Comparison of ENCODE assay signal across 7 cellular contexts in the genomic region with DNA sequence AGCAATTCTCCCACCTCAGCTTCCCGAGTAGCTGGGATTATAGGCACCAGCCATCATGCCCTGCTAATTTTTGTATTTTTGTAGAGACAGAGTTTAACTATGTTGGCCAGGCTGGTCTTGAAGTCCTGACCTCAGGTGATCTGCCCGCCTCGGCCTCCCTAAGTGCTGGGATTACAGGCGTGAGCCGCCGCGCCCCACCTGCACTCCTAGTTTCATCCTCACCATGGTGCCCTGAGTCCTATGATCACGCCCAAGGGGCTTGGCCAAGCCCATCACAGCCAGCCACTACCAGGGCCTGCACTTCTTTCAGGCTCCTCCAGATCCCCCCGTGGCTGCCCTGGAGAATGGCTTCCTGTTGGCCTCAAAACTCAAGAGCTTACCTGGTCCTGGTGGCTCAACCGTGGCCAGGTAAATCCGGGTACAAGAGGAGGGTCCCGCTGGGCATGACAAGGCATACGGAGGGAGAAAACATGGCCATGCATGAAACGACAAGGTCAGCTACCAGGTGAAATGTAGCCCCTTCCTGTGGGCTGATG. TPM values are rescaled to one million over a fixed set of nuclear protein-coding genes. Genes with fewer than 3 reads are reported as not detected.
A peak's percentile ranks its signal among the peaks of the same experiment; 100 is the strongest.
DNase-seq lines count a peak whose midpoint lies in the region; ATAC-seq and TF ChIP-seq lines count a peak whose summit lies in the region.
"Had no signal": no experiment of that assay in that cellular context is flagged by ENCODE, and none has a peak within 500 bp of the region (broad histone marks: within the 10 kb centered on the region; RNA-seq: fewer than 3 reads in every experiment).

No MANE protein-coding gene starts in this region.

- peak overlapping the region; percentile 72 for H3K27ac ChIP-seq in GM23338 (ENCODE audit: low read depth)

- TF ChIP-seq CTCF in GM23338 (conservative IDR thresholded peaks at IDR 0.05; ENCODE audit: low read depth in 2 of 2) = no peak
- TF ChIP-seq CTCF in chondrocyte (IDR thresholded peaks at IDR 0.05) = no peak
- no peak for TF ChIP-seq CTCF in progenitor cell of endocrine pancreas (IDR thresholded peaks at IDR 0.05; ENCODE audit: unreplicated experiment)

- no peaks in the 10 kb centered on the region for H4K20me1 ChIP-seq in GM23338 (replicated peaks; ENCODE audit: insufficient read depth)

- intact Hi-C loops in cardiac septum (cut with DNase I) = no loop called here

- H3K27ac Mint-ChIP-seq in GM23338 (peak overlapping the region; percentile 90), chondrocyte (ENCODE audit: unreplicated experiment) (peak overlapping the region; percentile 83), progenitor cell of endocrine pancreas (peak overlapping the region; percentile 65)
- H3K27ac Mint-ChIP-seq: T-helper 2 cell treated with Interferon-gamma antibody and Interleukin-4, amounts not matched to agents 5 μg/mL and 100 μg/mL, for 36 hours had no signal

- H3K79me2 ChIP-seq in GM23338 (replicated peaks; ENCODE audit: insufficient read depth) = no peaks in the 10 kb centered on the region

- no peaks in the 10 kb centered on the region for H3K27me3 ChIP-seq in GM23338 (ENCODE audit: insufficient read depth)

- peak; percentile 9 for ATAC-seq in GM23338

- H3K9me3 Mint-ChIP-seq in GM23338 (no peaks in the 10 kb centered on the region), chondrocyte (ENCODE audit: low read depth) (no peaks in the 10 kb centered on the region), progenitor cell of endocrine pancreas (ENCODE audit: low read depth) (no peaks in the 10 kb centered on the region)
- H3K9me3 Mint-ChIP-seq: T-helper 2 cell treated with Interferon-gamma antibody and Interleukin-4, amounts not matched to agents 5 μg/mL and 100 μg/mL, for 36 hours had no signal

- H3K9me2 ChIP-seq in GM23338 (ENCODE audit: insufficient read depth) = no peaks in the 10 kb centered on the region

- no peak overlapping the region for H2AFZ ChIP-seq in GM23338

- H3K4me3 ChIP-seq in GM23338 = peak overlapping the region; percentile 44; the same call in 1 of the 2 replicates

- H3K36me3 Mint-ChIP-seq in GM23338 (ENCODE audit: low read depth) = no peaks in the 10 kb centered on the region; the same call in 2 of the 3 replicates
- no peaks in the 10 kb centered on the region for H3K36me3 Mint-ChIP-seq in chondrocyte (ENCODE audit: low read depth)
- no peaks in the 10 kb centered on the region for H3K36me3 Mint-ChIP-seq in progenitor cell of endocrine pancreas (ENCODE audit: insufficient read depth)

- H3K27me3 Mint-ChIP-seq in GM23338 (ENCODE audit: insufficient read depth, low read depth, poor library complexity) = peaks cover 14% of the 10 kb centered on the region
- no peaks in the 10 kb centered on the region for H3K27me3 Mint-ChIP-seq in chondrocyte (ENCODE audit: low read depth)
- H3K27me3 Mint-ChIP-seq in progenitor cell of endocrine pancreas = no peaks in the 10 kb centered on the region

- peak; percentile 30 for DNase-seq in GM23338 (ENCODE audit: low spot score)
- no peak for DNase-seq in chondrocyte (ENCODE audit: low spot score)
- no peak for DNase-seq in progenitor cell of endocrine pancreas (ENCODE audit: low spot score, unreplicated experiment)
- DNase-seq in CD1c-positive myeloid dendritic cell (ENCODE audit: extremely low spot score) = no peak
- no peak for DNase-seq in ureter (ENCODE audit: low spot score)
- no peak for DNase-seq in cardiac septum (ENCODE audit: low spot score)

- H3K36me3 ChIP-seq in GM23338 (ENCODE audit: insufficient read depth) = no peaks in the 10 kb centered on the region

- H3K4me1 Mint-ChIP-seq in GM23338 (peaks cover 40% of the 10 kb centered on the region), chondrocyte (ENCODE audit: low read depth) (peaks cover 55% of the 10 kb centered on the region), progenitor cell of endocrine pancreas (ENCODE audit: low read depth) (peaks cover 15% of the 10 kb centered on the region)

- H3K4me3 Mint-ChIP-seq in GM23338 (peak overlapping the region; percentile 51), chondrocyte (ENCODE audit: unreplicated experiment) (peak overlapping the region; percentile 62), progenitor cell of endocrine pancreas (ENCODE audit: low read depth) (no peak overlapping the region)
- H3K4me3 Mint-ChIP-seq: T-helper 2 cell treated with Interferon-gamma antibody and Interleukin-4, amounts not matched to agents 5 μg/mL and 100 μg/mL, for 36 hours had no signal

- H3K4me2 ChIP-seq in GM23338 = peak overlapping the region; percentile 83

- H3F3A ChIP-seq in GM23338 (replicated peaks; ENCODE audit: low read depth) = peaks cover 17% of the 10 kb centered on the region

- peaks cover 25% of the 10 kb centered on the region for H3K4me1 ChIP-seq in GM23338 (ENCODE audit: insufficient read depth)

TF ChIP-seq in GM23338, 12 proteins besides CTCF, POLR2A, EP300 and RAD21 (continues in another document):
- no peak for TF ChIP-seq EZH2phosphoT487 (IDR thresholded peaks at IDR 0.05; ENCODE audit: unreplicated experiment)
- no peak for TF ChIP-seq EZH2 (IDR thresholded peaks at IDR 0.05; ENCODE audit: low read depth, unreplicated experiment)
- TF ChIP-seq, protein P1, sequence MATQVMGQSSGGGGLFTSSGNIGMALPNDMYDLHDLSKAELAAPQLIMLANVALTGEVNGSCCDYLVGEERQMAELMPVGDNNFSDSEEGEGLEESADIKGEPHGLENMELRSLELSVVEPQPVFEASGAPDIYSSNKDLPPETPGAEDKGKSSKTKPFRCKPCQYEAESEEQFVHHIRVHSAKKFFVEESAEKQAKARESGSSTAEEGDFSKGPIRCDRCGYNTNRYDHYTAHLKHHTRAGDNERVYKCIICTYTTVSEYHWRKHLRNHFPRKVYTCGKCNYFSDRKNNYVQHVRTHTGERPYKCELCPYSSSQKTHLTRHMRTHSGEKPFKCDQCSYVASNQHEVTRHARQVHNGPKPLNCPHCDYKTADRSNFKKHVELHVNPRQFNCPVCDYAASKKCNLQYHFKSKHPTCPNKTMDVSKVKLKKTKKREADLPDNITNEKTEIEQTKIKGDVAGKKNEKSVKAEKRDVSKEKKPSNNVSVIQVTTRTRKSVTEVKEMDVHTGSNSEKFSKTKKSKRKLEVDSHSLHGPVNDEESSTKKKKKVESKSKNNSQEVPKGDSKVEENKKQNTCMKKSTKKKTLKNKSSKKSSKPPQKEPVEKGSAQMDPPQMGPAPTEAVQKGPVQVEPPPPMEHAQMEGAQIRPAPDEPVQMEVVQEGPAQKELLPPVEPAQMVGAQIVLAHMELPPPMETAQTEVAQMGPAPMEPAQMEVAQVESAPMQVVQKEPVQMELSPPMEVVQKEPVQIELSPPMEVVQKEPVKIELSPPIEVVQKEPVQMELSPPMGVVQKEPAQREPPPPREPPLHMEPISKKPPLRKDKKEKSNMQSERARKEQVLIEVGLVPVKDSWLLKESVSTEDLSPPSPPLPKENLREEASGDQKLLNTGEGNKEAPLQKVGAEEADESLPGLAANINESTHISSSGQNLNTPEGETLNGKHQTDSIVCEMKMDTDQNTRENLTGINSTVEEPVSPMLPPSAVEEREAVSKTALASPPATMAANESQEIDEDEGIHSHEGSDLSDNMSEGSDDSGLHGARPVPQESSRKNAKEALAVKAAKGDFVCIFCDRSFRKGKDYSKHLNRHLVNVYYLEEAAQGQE (IDR thresholded peaks at IDR 0.05; ENCODE audit: unreplicated experiment) = no peak
- no peak for TF ChIP-seq JUNB (IDR thresholded peaks at IDR 0.05; ENCODE audit: unreplicated experiment)

RNA-seq across cellular contexts. Expression of gene TFAP4, which starts 20.4 kb away (rescaled TPM):
- 19.3 and 20.7 TPM in 2 replicates for total RNA-seq in GM23338 (2014; rRNA removed; shearing (Covaris generic))
- 8.6 and 9.6 TPM in 2 replicates for polyA plus RNA-seq in GM23338 (2016; fragmentation: Nextera tagmentation; extraction: Ambion mirVana)
- 2.5 to 4.0 TPM (median 2.5 TPM) in 3 replicates for total RNA-seq in chondrocyte
- total RNA-seq in progenitor cell of endocrine pancreas = 22.9 and 29.0 TPM in 2 replicates
- total RNA-seq in ureter = 18.1 TPM
- 1.4 TPM for total RNA-seq in cardiac septum

RNA-seq across cellular contexts. Expression of gene GLIS2, which starts 22.6 kb away (rescaled TPM):
- 9.0 and 10.2 TPM in 2 replicates for total RNA-seq in GM23338 (2014; rRNA removed; shearing (Covaris generic))
- 8.2 and 8.8 TPM in 2 replicates for polyA plus RNA-seq in GM23338 (2016; fragmentation: Nextera tagmentation; extraction: Ambion mirVana)
- total RNA-seq in chondrocyte (58.7 to 62.8 TPM (median 61.2 TPM) in 3 replicates), progenitor cell of endocrine pancreas (22.2 and 23.2 TPM in 2 replicates), ureter (11.7 TPM), cardiac septum (31.4 TPM)

RNA-seq across cellular contexts. Expression of gene SRL, which starts 51.4 kb away (rescaled TPM):
- not detected in 2 replicates for total RNA-seq in GM23338 (2014; rRNA removed; shearing (Covaris generic))
- polyA plus RNA-seq in GM23338 (2016; fragmentation: Nextera tagmentation; extraction: Ambion mirVana) = not detected in 2 replicates
- total RNA-seq in chondrocyte = not detected in 3 replicates
- 0.09 TPM in 1 of 2 replicates, not detected in the other for total RNA-seq in progenitor cell of endocrine pancreas
- total RNA-seq in ureter = 10.1 TPM
- 400 TPM for total RNA-seq in cardiac septum

RNA-seq across cellular contexts. Expression of gene PAM16, which starts 57.9 kb away (rescaled TPM):
- total RNA-seq in GM23338 (2014; rRNA removed; shearing (Covaris generic)) = 84.1 and 113 TPM in 2 replicates
- polyA plus RNA-seq in GM23338 (2016; fragmentation: Nextera tagmentation; extraction: Ambion mirVana) = 283 and 331 TPM in 2 replicates
- total RNA-seq in chondrocyte (21.6 to 24.4 TPM (median 22.4 TPM) in 3 replicates), progenitor cell of endocrine pancreas (33.5 and 36.7 TPM in 2 replicates), ureter (58.6 TPM), cardiac septum (43.3 TPM)

Comparison
In these comparisons a context has a peak if more than half of its experiments do, and no peak if none do; other contexts are left out.
1. RNA of gene SRL, which starts 51.4 kb away (total RNA-seq): 400 TPM in cardiac septum (single experiment); 10.1 TPM in ureter (single experiment), not detected in GM23338, not detected in chondrocyte and 0.09 TPM in progenitor cell of endocrine pancreas; every median in the first group is over 10 times any median in the second.
2. Peak in every context shown above with its lines, with median percentiles within 50 percentile points of each other: H3K27ac Mint-ChIP-seq.